In the genomic region with DNA sequence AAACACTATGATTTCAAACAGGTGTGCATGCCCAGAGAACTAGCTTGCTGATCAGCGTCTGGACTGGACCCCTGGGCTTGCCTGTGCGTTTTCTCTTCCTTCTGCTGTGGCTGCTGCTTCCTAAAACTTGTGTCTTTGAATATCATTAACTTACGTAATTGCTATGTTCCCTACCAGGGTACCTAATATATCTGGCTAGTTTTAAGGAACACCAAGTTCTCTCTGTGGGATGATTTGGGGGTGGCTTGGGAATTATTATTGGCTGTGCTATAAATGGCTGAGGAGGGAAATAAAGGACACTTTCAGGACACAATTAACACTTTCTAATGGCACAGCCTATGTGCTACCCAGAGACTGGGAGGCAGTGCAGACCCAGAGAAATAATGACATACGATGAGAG, we compare ENCODE assay signal across 20 cellular contexts.
"Had no signal": no experiment of that assay in that cellular context is flagged by ENCODE, and none has a peak within 500 bp of the region (broad histone marks: within the 10 kb centered on the region; RNA-seq: fewer than 3 reads in every experiment).

No MANE protein-coding gene starts in this region.

- H3K4me1 ChIP-seq: lower lobe of right lung, tibial nerve, upper lobe of left lung had no signal

- H3K36me3 ChIP-seq: lower lobe of right lung, ovary, thoracic aorta, tibial nerve, upper lobe of left lung had no signal

- H3K4me3 ChIP-seq: lower lobe of right lung, ovary, smooth muscle cell, thoracic aorta, tibial nerve, upper lobe of left lung had no signal

- ATAC-seq: effector memory CD8-positive, alpha-beta T cell; left ventricle myocardium superior; naive thymus-derived CD8-positive, alpha-beta T cell; sciatic nerve; stimulated activated naive CD8-positive, alpha-beta T cell treated with anti-CD3 and anti-CD28 coated beads, Interleukin-15, amount 100 ng/mL, for 72 hours had no signal

- H3K27ac ChIP-seq: lower lobe of right lung, ovary, thoracic aorta, tibial nerve, upper lobe of left lung had no signal

- H3K9me3 ChIP-seq: lower lobe of right lung, ovary, thoracic aorta, upper lobe of left lung had no signal

- H3K27ac Mint-ChIP-seq: effector memory CD8-positive, alpha-beta T cell; immature natural killer cell; nephron progenitor cell; stimulated activated naive CD8-positive, alpha-beta T cell treated with anti-CD3 and anti-CD28 coated beads, Interleukin-15, amount 100 ng/mL, for 72 hours had no signal

- DNase-seq: cortex of kidney; effector memory CD8-positive, alpha-beta T cell; immature natural killer cell; left ventricle myocardium superior; lower lobe of right lung; naive thymus-derived CD8-positive, alpha-beta T cell; nephron progenitor cell; ovary; posterior cingulate gyrus; stimulated activated CD4-positive, alpha-beta T cell treated with anti-CD3 and anti-CD28 coated beads, Interleukin-12 subunit alpha, Interleukin-12 subunit beta, amount 100 ng/mL, for 4 hours; stimulated activated CD4-positive, alpha-beta T cell treated with anti-CD3 and anti-CD28 coated beads, Interleukin-1b, Interleukin-23, amount 100 ng/mL, for 48 hours; stimulated activated CD4-positive, alpha-beta T cell treated with anti-CD3 and anti-CD28 coated beads, Interleukin-4, amount 100 ng/mL, for 1 hour; stimulated activated CD8-positive, alpha-beta memory T cell treated with anti-CD3 and anti-CD28 coated beads, Interleukin-4, amount 100 ng/mL, for 48 hours; stimulated activated naive CD4-positive, alpha-beta T cell; stimulated activated naive CD8-positive, alpha-beta T cell treated with anti-CD3 and anti-CD28 coated beads, Interleukin-15, amount 100 ng/mL, for 72 hours; upper lobe of left lung had no signal

- H3K36me3 Mint-ChIP-seq: immature natural killer cell; naive thymus-derived CD8-positive, alpha-beta T cell had no signal

- H3K4me1 Mint-ChIP-seq: immature natural killer cell; nephron progenitor cell; stimulated activated naive CD8-positive, alpha-beta T cell treated with anti-CD3 and anti-CD28 coated beads, Interleukin-15, amount 100 ng/mL, for 72 hours had no signal

- H3K4me3 Mint-ChIP-seq: effector memory CD8-positive, alpha-beta T cell; immature natural killer cell; naive thymus-derived CD8-positive, alpha-beta T cell; nephron progenitor cell; stimulated activated naive CD8-positive, alpha-beta T cell treated with anti-CD3 and anti-CD28 coated beads, Interleukin-15, amount 100 ng/mL, for 72 hours had no signal

- H3K9me3 Mint-ChIP-seq: nephron progenitor cell had no signal

- H3K27me3 ChIP-seq: ovary, tibial nerve, upper lobe of left lung had no signal

- H3K27me3 Mint-ChIP-seq: effector memory CD8-positive, alpha-beta T cell; stimulated activated naive CD8-positive, alpha-beta T cell treated with anti-CD3 and anti-CD28 coated beads, Interleukin-15, amount 100 ng/mL, for 72 hours had no signal
